16 cellular contexts compared by ENCODE assay signal in genomic region chr5:84445049-84445685, GRCh38.
A peak's percentile ranks its signal among the peaks of the same experiment; 100 is the strongest.
DNase-seq lines count a peak whose midpoint lies in the region; ATAC-seq, FAIRE-seq and TF ChIP-seq lines count a peak whose summit lies in the region.
"Had no signal": no experiment of that assay in that cellular context is flagged by ENCODE, and none has a peak within 500 bp of the region (broad histone marks: within the 10 kb centered on the region; RNA-seq: fewer than 3 reads in every experiment).

No MANE protein-coding gene starts in this region.

- H2BK20ac ChIP-seq in IMR-90 (ENCODE audit: low read depth, low read length) = no peak overlapping the region

- H3K14ac ChIP-seq in IMR-90 (replicated peaks; ENCODE audit: low read depth, low read length) = no peak overlapping the region

- DNase-seq in H54 (ENCODE audit: insufficient read length, low spot score) (no peak), IMR-90 (peak; percentile 15), amniotic epithelial cell (ENCODE audit: low read depth) (peak; percentile 52), osteoblast (ENCODE audit: insufficient read length, low spot score, missing footprints) (peak; percentile 68), inferior parietal cortex (ENCODE audit: extremely low spot score) (no peak), middle frontal gyrus (ENCODE audit: extremely low spot score, low spot score) (no peak)
- no peak for DNase-seq in effector CD8-positive, alpha-beta T cell (lab: John Stamatoyannopoulos, UW)
- DNase-seq: ACHN; C1 segment of cervical spinal cord; CD4-positive, alpha-beta T cell; DMS79; GOT3 had no signal

- no peak overlapping the region for H4K91ac ChIP-seq in IMR-90 (ENCODE audit: insufficient read depth, low read depth, low read length)

- H3K9ac ChIP-seq in IMR-90 (ENCODE audit: low read depth, low read length) = no peak overlapping the region

- no peaks in the 10 kb centered on the region for H4K20me1 ChIP-seq in IMR-90 (ENCODE audit: insufficient read depth, low read length)
- no peaks in the 10 kb centered on the region for H4K20me1 ChIP-seq in osteoblast (ENCODE audit: insufficient read depth, low read length)

- no peak overlapping the region for H2AK5ac ChIP-seq in IMR-90 (ENCODE audit: low read depth, low read length)

- no peak overlapping the region for H3K4ac ChIP-seq in IMR-90 (ENCODE audit: low read depth, low read length)

- H3K27me3 ChIP-seq in IMR-90 (ENCODE audit: control insufficient read depth, insufficient read depth, low read length) = no peaks in the 10 kb centered on the region
- H3K27me3 ChIP-seq in osteoblast (ENCODE audit: insufficient read depth, low read length) = no peaks in the 10 kb centered on the region

- no peaks in the 10 kb centered on the region for H3K79me2 ChIP-seq in osteoblast (ENCODE audit: insufficient read depth, low read length)

- H3K9me1 ChIP-seq in IMR-90 (ENCODE audit: insufficient read depth, low read length) = no peaks in the 10 kb centered on the region

- no peak overlapping the region for H3K4me2 ChIP-seq in IMR-90 (ENCODE audit: low read depth, low read length)
- H3K4me2 ChIP-seq in osteoblast (ENCODE audit: insufficient read depth, low read length) = no peak overlapping the region

- no peaks in the 10 kb centered on the region for H3K9me3 ChIP-seq in IMR-90 (ENCODE audit: control insufficient read depth, insufficient read depth, low read length)
- H3K9me3 ChIP-seq in osteoblast (ENCODE audit: low read depth, low read length) = no peaks in the 10 kb centered on the region
- H3K9me3 ChIP-seq: HAP-1 had no signal

- FAIRE-seq in H54 (lab: Jason Lieb, UNC) = peak; percentile 76
- FAIRE-seq: GM12891, HepG2 had no signal

- no peak for TF ChIP-seq RAD21 in IMR-90 (IDR thresholded peaks at IDR 0.05; ENCODE audit: low read length)

- H3K36me3 ChIP-seq in IMR-90 (ENCODE audit: control insufficient read depth, insufficient read depth, low read length) (no peaks in the 10 kb centered on the region), osteoblast (ENCODE audit: insufficient read depth, low read length) (no peaks in the 10 kb centered on the region)
- H3K36me3 ChIP-seq: HAP-1 had no signal

- H3K4me3 ChIP-seq in IMR-90 (ENCODE audit: insufficient read depth, low read depth, low read length) (no peak overlapping the region), osteoblast (ENCODE audit: insufficient read depth, low read length) (no peak overlapping the region)
- H3K4me3 ChIP-seq: HAP-1 had no signal

- no peak overlapping the region for H2BK15ac ChIP-seq in IMR-90 (ENCODE audit: low read depth, low read length)

- in situ Hi-C loops in IMR-90 (cut with MboI; ENCODE audit: low sequenced_read_pairs) = no loop called here

- ATAC-seq in IMR-90 (ENCODE audit: low read depth) = no peak
- ATAC-seq in HG03565 (IDR thresholded peaks at IDR 0.05; ENCODE audit: unreplicated experiment) = no peak
- ATAC-seq: HepG2 had no signal

- no peak overlapping the region for H4K8ac ChIP-seq in IMR-90 (ENCODE audit: low read depth in 2 of 2, low read length in 2 of 2)

- intact Hi-C loops in IMR-90 (cut with micrococcal nuclease) = no loop called here

- CTCF ChIA-PET in IMR-90 (lab: Yijun Ruan, JAX) = no interaction called here

- H3K23ac ChIP-seq in IMR-90 (ENCODE audit: low read depth, low read length) = no peak overlapping the region

- POLR2A ChIA-PET in IMR-90 (lab: Charles Lee; ENCODE audit: unreplicated experiment) = no interaction called here

- no peak overlapping the region for H4K5ac ChIP-seq in IMR-90 (ENCODE audit: low read depth, low read length)

- H3K79me1 ChIP-seq in IMR-90 (ENCODE audit: low read depth in 1 of 2, low read length in 2 of 2) = no peaks in the 10 kb centered on the region

- H3K18ac ChIP-seq in IMR-90 (ENCODE audit: low read depth, low read length) = no peak overlapping the region

- no peaks in the 10 kb centered on the region for H3K4me1 ChIP-seq in IMR-90 (ENCODE audit: control insufficient read depth, insufficient read depth, low read length)
- peaks cover 4% of the 10 kb centered on the region for H3K4me1 ChIP-seq in osteoblast (ENCODE audit: insufficient read depth, low read length)
- H3K4me1 ChIP-seq: HAP-1 had no signal

- no peak overlapping the region for H2BK5ac ChIP-seq in IMR-90 (ENCODE audit: low read depth, low read length, poor library complexity, severe bottlenecking)

- H3K56ac ChIP-seq in IMR-90 (ENCODE audit: extremely low read depth, insufficient read depth, low read length) = no peak overlapping the region

- no CpG with 5 or more reads among the region's 2 CpGs for WGBS in IMR-90 (ENCODE audit: extremely low coverage in 2 of 2, insufficient read length in 1 of 2), 2 experiments

- no peak overlapping the region for H2AK9ac ChIP-seq in IMR-90 (replicated peaks; ENCODE audit: low read depth, low read length, poor library complexity)

- H2BK120ac ChIP-seq in IMR-90 (ENCODE audit: low read depth, low read length) = no peak overlapping the region

- BruUV-seq in IMR-90 (replicated peaks; lab: Mats Ljungman, UMichigan) = no TSS peak

- TF ChIP-seq POLR2A in H54 (IDR thresholded peaks at IDR 0.05; ENCODE audit: low read depth, low read length) = no peak
- TF ChIP-seq POLR2A in IMR-90 (IDR thresholded peaks at IDR 0.05; ENCODE audit: low read depth, low read length) = no peak

- no peak overlapping the region for H3K27ac ChIP-seq in IMR-90 (ENCODE audit: insufficient read depth, low read length)
- H3K27ac ChIP-seq in osteoblast (ENCODE audit: low read depth, low read length) = no peak overlapping the region

- TF ChIP-seq CTCF in IMR-90 (conservative IDR thresholded peaks at IDR 0.05; ENCODE audit: low read depth, low read length) = no peak
- TF ChIP-seq CTCF in osteoblast (IDR thresholded peaks at IDR 0.05; ENCODE audit: extremely low read depth, low read depth, low read length) = no peak

- H2AFZ ChIP-seq in IMR-90 (replicated peaks; ENCODE audit: low read length, poor library complexity) (no peak overlapping the region), osteoblast (ENCODE audit: low read length) (no peak overlapping the region)

- dilution Hi-C loops in IMR-90 (cut with HindIII; ENCODE audit: low sequenced_read_pairs, unreplicated experiment) = no loop called here

TF ChIP-seq in IMR-90, 13 proteins besides CTCF, POLR2A, EP300 and RAD21:
- TF ChIP-seq MAFK (IDR thresholded peaks at IDR 0.05; ENCODE audit: low read depth, low read length) (no peak), NFE2L2 (IDR thresholded peaks at IDR 0.05; ENCODE audit: low read depth, low read length) (no peak), FOS (IDR thresholded peaks at IDR 0.05; ENCODE audit: low read depth, low read length) (no peak), ELK1 (IDR thresholded peaks at IDR 0.05; ENCODE audit: borderline replicate concordance, low read depth, low read length) (no peak), MAZ (IDR thresholded peaks at IDR 0.05; ENCODE audit: borderline replicate concordance, low read depth, low read length) (no peak), CHD1 (IDR thresholded peaks at IDR 0.05; ENCODE audit: low read depth, low read length) (no peak), USF2 (IDR thresholded peaks at IDR 0.05; ENCODE audit: low read depth, low read length) (no peak), SMC3 (IDR thresholded peaks at IDR 0.05; ENCODE audit: low read depth, low read length) (no peak), BHLHE40 (IDR thresholded peaks at IDR 0.05; ENCODE audit: low read depth, low read length) (no peak), RCOR1 (IDR thresholded peaks at IDR 0.05; ENCODE audit: insufficient replicate concordance, low read length) (no peak), MXI1 (IDR thresholded peaks at IDR 0.05; ENCODE audit: borderline replicate concordance, low read depth, low read length) (no peak), RFX5 (IDR thresholded peaks at IDR 0.05; ENCODE audit: low read depth, low read length) (no peak), CEBPB (IDR thresholded peaks at IDR 0.05; ENCODE audit: low read depth, low read length) (no peak)

Comparison
In these comparisons a context has a peak if more than half of its experiments do, and no peak if none do; other contexts are left out.
1. DNase-seq: peak in IMR-90 (single experiment), amniotic epithelial cell (single experiment) and osteoblast (single experiment); none in H54 (single experiment), inferior parietal cortex (single experiment), effector CD8-positive, alpha-beta T cell (single experiment) and middle frontal gyrus (single experiment).